ENCODE assay signal across 7 cellular contexts in genomic region chr16:80541306-80541694, GRCh38. TPM values are rescaled to one million over a fixed set of nuclear protein-coding genes. Genes with fewer than 3 reads are reported as not detected.
DNase-seq lines count a peak whose midpoint lies in the region; ATAC-seq, FAIRE-seq and TF ChIP-seq lines count a peak whose summit lies in the region.

No MANE protein-coding gene starts in this region.

- peaks cover 53% of the 10 kb centered on the region for H3K27me3 ChIP-seq in HUES6 (ENCODE audit: control insufficient read depth, insufficient read depth, low read length)

- peaks cover 4% of the 10 kb centered on the region for H3K36me3 Mint-ChIP-seq in activated naive CD8-positive, alpha-beta T cell treated with anti-CD3 and anti-CD28 coated beads, Interleukin-2, amount 50 U/mL, for 24 hours (ENCODE audit: low read depth)
- H3K36me3 Mint-ChIP-seq in stimulated activated naive B cell treated with anti-CD40 and anti-IgM and Interleukin-4, amounts not matched to agents 10 μg/mL and 1 μg/mL and 100 μg/mL, for 72 hours, result peaks cover 10% of the 10 kb centered on the region in 2 donors

- H3K36me3 ChIP-seq in HUES6 (ENCODE audit: control insufficient read depth, insufficient read depth, low read length), result no peaks in the 10 kb centered on the region
- no peaks in the 10 kb centered on the region for H3K36me3 ChIP-seq in kidney (ENCODE audit: control insufficient read depth in 1 of 2, insufficient read depth in 2 of 2, low read length in 2 of 2)

- intact Hi-C loops in kidney (cut with DNase I), result no loop called here

- peak overlapping the region; percentile 98 for H3K27ac Mint-ChIP-seq in activated naive CD8-positive, alpha-beta T cell treated with anti-CD3 and anti-CD28 coated beads, Interleukin-2, amount 50 U/mL, for 24 hours
- peak overlapping the region; percentile 99 for H3K27ac Mint-ChIP-seq in stimulated activated naive B cell treated with anti-CD40 and anti-IgM and Interleukin-4, amounts not matched to agents 10 μg/mL and 1 μg/mL and 100 μg/mL, for 72 hours

- no peaks in the 10 kb centered on the region for H3K4me1 ChIP-seq in HUES6 (ENCODE audit: control insufficient read depth, insufficient read depth, low read length)
- peaks cover 0 to 6% of the 10 kb centered on the region in 2 donors for H3K4me1 ChIP-seq in kidney (ENCODE audit: control insufficient read depth in 1 of 2, insufficient read depth in 1 of 2, low read depth in 1 of 2, low read length in 2 of 2)

- H3K27ac ChIP-seq in HUES6 (ENCODE audit: low read depth, low read length) (no peak overlapping the region), kidney (ENCODE audit: low read depth in 2 of 2, low read length in 2 of 2) (no peak overlapping the region)

- H3K4me3 ChIP-seq in HUES6 (ENCODE audit: low read depth, low read length), result peak overlapping the region; percentile 75
- peak overlapping the region; percentile 74 to 95 for H3K4me3 ChIP-seq in kidney (ENCODE audit: low read length in 2 of 2)

- H3K4me1 Mint-ChIP-seq in activated naive CD8-positive, alpha-beta T cell treated with anti-CD3 and anti-CD28 coated beads, Interleukin-2, amount 50 U/mL, for 24 hours, result peaks cover 20% of the 10 kb centered on the region
- H3K4me1 Mint-ChIP-seq in stimulated activated naive B cell treated with anti-CD40 and anti-IgM and Interleukin-4, amounts not matched to agents 10 μg/mL and 1 μg/mL and 100 μg/mL, for 72 hours, result peaks cover 17 to 19% of the 10 kb centered on the region in 2 donors

- no peak for ATAC-seq in activated naive CD8-positive, alpha-beta T cell treated with anti-CD3 and anti-CD28 coated beads, Interleukin-2, amount 50 U/mL, for 24 hours
- no peak for ATAC-seq in stimulated activated naive B cell treated with anti-CD40 and anti-IgM and Interleukin-4, amounts not matched to agents 10 μg/mL and 1 μg/mL and 100 μg/mL, for 72 hours (replicated peaks)

- H3K9me3 Mint-ChIP-seq in activated naive CD8-positive, alpha-beta T cell treated with anti-CD3 and anti-CD28 coated beads, Interleukin-2, amount 50 U/mL, for 24 hours, result peaks cover 6% of the 10 kb centered on the region
- peaks cover 0 to 4% of the 10 kb centered on the region in 2 donors for H3K9me3 Mint-ChIP-seq in stimulated activated naive B cell treated with anti-CD40 and anti-IgM and Interleukin-4, amounts not matched to agents 10 μg/mL and 1 μg/mL and 100 μg/mL, for 72 hours

- H3K9me3 ChIP-seq in HUES6 (ENCODE audit: control insufficient read depth, insufficient read depth, low read depth, low read length) (no peaks in the 10 kb centered on the region; the same call in 1 of the 2 replicates), kidney (ENCODE audit: control insufficient read depth in 1 of 2, low read length in 2 of 2) (no peaks in the 10 kb centered on the region)

- H3K27me3 Mint-ChIP-seq in activated naive CD8-positive, alpha-beta T cell treated with anti-CD3 and anti-CD28 coated beads, Interleukin-2, amount 50 U/mL, for 24 hours, result peaks cover 10% of the 10 kb centered on the region
- peaks cover 6 to 15% of the 10 kb centered on the region in 2 donors for H3K27me3 Mint-ChIP-seq in stimulated activated naive B cell treated with anti-CD40 and anti-IgM and Interleukin-4, amounts not matched to agents 10 μg/mL and 1 μg/mL and 100 μg/mL, for 72 hours

- H3K4me3 Mint-ChIP-seq in activated naive CD8-positive, alpha-beta T cell treated with anti-CD3 and anti-CD28 coated beads, Interleukin-2, amount 50 U/mL, for 24 hours, result peak overlapping the region; percentile 89
- peak overlapping the region; percentile 97 to 98 for H3K4me3 Mint-ChIP-seq in stimulated activated naive B cell treated with anti-CD40 and anti-IgM and Interleukin-4, amounts not matched to agents 10 μg/mL and 1 μg/mL and 100 μg/mL, for 72 hours

- no peak for DNase-seq in activated naive CD8-positive, alpha-beta T cell treated with anti-CD3 and anti-CD28 coated beads, Interleukin-2, amount 50 U/mL, for 24 hours
- DNase-seq in kidney (no peak), NCI-H2107 (lab: John Stamatoyannopoulos, UW) (no peak), SHP77 (lab: John Stamatoyannopoulos, UW) (no peak), NCI-H345 (lab: John Stamatoyannopoulos, UW) (no peak)
- DNase-seq in stimulated activated naive B cell treated with anti-CD40 and anti-IgM and Interleukin-4, amounts not matched to agents 10 μg/mL and 1 μg/mL and 100 μg/mL, for 72 hours, result no peak

- H3K9ac ChIP-seq in HUES6 (ENCODE audit: low read length) (no peak overlapping the region), kidney (ENCODE audit: low read length in 2 of 2) (peak overlapping the region in 1 of 2 donors; percentile 47)

- no peak for FAIRE-seq in kidney (lab: Jason Lieb, UNC)

- no peak for TF ChIP-seq CTCF in kidney (IDR thresholded peaks at IDR 0.05; ENCODE audit: borderline replicate concordance, extremely low read depth, insufficient read depth)

RNA-seq across cellular contexts. Expression of gene DYNLRB2, which starts 0.5 kb away (rescaled TPM):
- 2.7 TPM for total RNA-seq in kidney
- 22.1 TPM for polyA plus RNA-seq in kidney (ENCODE audit: insufficient read depth, low read depth, low replicate concordance)
